8 cellular contexts compared by ENCODE assay signal in the genomic region with DNA sequence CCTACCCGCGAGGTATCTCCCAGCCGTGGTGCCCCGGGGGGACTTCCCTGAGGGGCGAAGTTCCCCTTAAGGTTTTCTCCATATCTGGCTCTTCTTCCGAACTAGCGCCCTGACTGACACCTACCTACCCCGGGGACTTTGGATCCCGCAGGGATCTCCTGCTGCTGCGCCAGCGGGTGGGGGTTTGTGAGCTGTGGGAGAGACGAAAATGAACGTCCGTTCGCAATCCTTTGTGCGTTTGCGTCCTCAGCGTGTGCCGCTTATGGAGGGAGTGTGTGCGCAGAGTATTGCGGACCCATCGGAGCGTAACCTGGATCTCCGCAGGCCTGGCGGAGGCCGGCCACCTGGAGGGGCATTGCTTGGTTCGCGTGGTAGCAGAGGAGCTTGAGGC. TPM values are rescaled to one million over a fixed set of nuclear protein-coding genes. Genes with fewer than 3 reads are reported as not detected.
DNase-seq lines count a peak whose midpoint lies in the region; TF ChIP-seq lines count a peak whose summit lies in the region.

No MANE protein-coding gene starts in this region.

- peaks cover 18% of the 10 kb centered on the region for H3K36me3 Mint-ChIP-seq in activated CD4-positive, alpha-beta memory T cell treated with anti-CD3 and anti-CD28 coated beads for 36 hours
- H3K36me3 Mint-ChIP-seq in nephron (ENCODE audit: low read depth), result peaks cover 17% of the 10 kb centered on the region

- peaks cover 43% of the 10 kb centered on the region for H3K4me1 Mint-ChIP-seq in activated CD4-positive, alpha-beta memory T cell treated with anti-CD3 and anti-CD28 coated beads for 36 hours (ENCODE audit: low read depth)
- peaks cover 23% of the 10 kb centered on the region for H3K4me1 Mint-ChIP-seq in nephron

- no peak for TF ChIP-seq CTCF in GM12865 (IDR thresholded peaks at IDR 0.05; ENCODE audit: insufficient read depth, low read depth, low read length, missing control alignments)
- TF ChIP-seq CTCF in fibroblast of pulmonary artery (IDR thresholded peaks at IDR 0.05; ENCODE audit: low read length, missing control alignments), result no peak
- TF ChIP-seq CTCF in nephron (IDR thresholded peaks at IDR 0.05; ENCODE audit: unreplicated experiment in 3 of 3), result no peak

- CTCF ChIA-PET in HEK293T (lab: Yijun Ruan, JAX), result no interaction called here
- CTCF ChIA-PET in activated CD4-positive, alpha-beta memory T cell treated with anti-CD3 and anti-CD28 coated beads for 36 hours (lab: Charles Lee), result interaction anchor here (0.6 kb wide), 1 partner anchor 95 kb away, joined by 3 read pairs; no protein-coding TSS in a partner anchor

- intact Hi-C loops in activated CD4-positive, alpha-beta memory T cell treated with anti-CD3 and anti-CD28 coated beads for 36 hours (cut with micrococcal nuclease), result loop anchor here (10.0 kb wide), 1 partner anchor 179 kb away; a partner anchor contains a TSS

- no peaks in the 10 kb centered on the region for H3K27me3 Mint-ChIP-seq in activated CD4-positive, alpha-beta memory T cell treated with anti-CD3 and anti-CD28 coated beads for 36 hours
- no peaks in the 10 kb centered on the region for H3K27me3 Mint-ChIP-seq in nephron (ENCODE audit: low read depth)

- H3K4me3 ChIP-seq in GM12865 (ENCODE audit: low read depth, low read length), result peak overlapping the region; percentile 92
- H3K4me3 ChIP-seq in fibroblast of pulmonary artery (replicated peaks; ENCODE audit: low read depth, low read length), result peak overlapping the region; percentile 87

- H3K4me3 Mint-ChIP-seq in activated CD4-positive, alpha-beta memory T cell treated with anti-CD3 and anti-CD28 coated beads for 36 hours, result peak overlapping the region; percentile 100
- H3K4me3 Mint-ChIP-seq in nephron, result peak overlapping the region; percentile 99

- DNase-seq in GM12865 (ENCODE audit: low read depth) (peak; percentile 45), HEK293T (ENCODE audit: extremely low spot score) (peak; percentile 50), MV-4-11 (lab: John Stamatoyannopoulos, UW) (peak; percentile 9), fibroblast of pulmonary artery (ENCODE audit: low read depth) (peak; percentile 46), KG1 (lab: John Stamatoyannopoulos, UW) (no peak), ecto neural progenitor cell (ENCODE audit: low spot score) (no peak)
- DNase-seq in activated CD4-positive, alpha-beta memory T cell treated with anti-CD3 and anti-CD28 coated beads for 36 hours, result peak; percentile 50

- H3K27ac Mint-ChIP-seq in activated CD4-positive, alpha-beta memory T cell treated with anti-CD3 and anti-CD28 coated beads for 36 hours, result peak overlapping the region; percentile 96
- peak overlapping the region; percentile 62 to 99 (median 90) for H3K27ac Mint-ChIP-seq in nephron

- no peaks in the 10 kb centered on the region for H3K9me3 Mint-ChIP-seq in activated CD4-positive, alpha-beta memory T cell treated with anti-CD3 and anti-CD28 coated beads for 36 hours
- H3K9me3 Mint-ChIP-seq in nephron, result peaks cover 4% of the 10 kb centered on the region

- POLR2A ChIA-PET in HEK293T (lab: Yijun Ruan, JAX), result interaction anchor here (0.7 to 1.7 kb wide), 11 partner anchors 11 to 180 kb away, joined by 3 to 10 read pairs (median 3); partner anchors contain the start of genes NRG4 and UBE2Q2
- POLR2A ChIA-PET in activated CD4-positive, alpha-beta memory T cell treated with anti-CD3 and anti-CD28 coated beads for 36 hours (lab: Charles Lee), result interaction anchor here (1.9 kb wide), 1 partner anchor 61 kb away, joined by 8 read pairs; the partner anchor contains the start of gene UBE2Q2

TF ChIP-seq in HEK293T, 16 proteins besides CTCF, POLR2A, EP300 and RAD21:
- TF ChIP-seq PKNOX1 (IDR thresholded peaks at IDR 0.05) (peak; percentile 68), FOXA1 (IDR thresholded peaks at IDR 0.05) (no peak), ZNF384 (IDR thresholded peaks at IDR 0.05) (no peak), ELF4 (IDR thresholded peaks at IDR 0.05) (no peak), FOXK2 (IDR thresholded peaks at IDR 0.05) (no peak), NFRKB (IDR thresholded peaks at IDR 0.05) (no peak), ARNT (IDR thresholded peaks at IDR 0.05) (no peak), TARDBP (IDR thresholded peaks at IDR 0.05) (no peak), SP1 (IDR thresholded peaks at IDR 0.05) (no peak), L3MBTL2 (conservative IDR thresholded peaks at IDR 0.05) (peak; percentile 51), SUZ12 (IDR thresholded peaks at IDR 0.05) (no peak)

RNA-seq across cellular contexts. Expression of gene FBXO22, which starts 0.6 kb away (rescaled TPM):
- total RNA-seq in activated CD4-positive, alpha-beta memory T cell treated with anti-CD3 and anti-CD28 coated beads for 36 hours, result 10 to 100 TPM; 66.7 to 67.4 TPM

Comparison
In these comparisons a context has a peak if more than half of its experiments do, and no peak if none do; other contexts are left out.
1. DNase-seq: peak in GM12865 (single experiment), HEK293T (single experiment), MV-4-11 (single experiment), activated CD4-positive, alpha-beta memory T cell treated with anti-CD3 and anti-CD28 coated beads for 36 hours (single experiment) and fibroblast of pulmonary artery (single experiment); none in KG1 (single experiment) and ecto neural progenitor cell (single experiment).